11 cellular contexts compared by ENCODE assay signal in genomic region chr11:65414776-65415498, GRCh38. TPM values are rescaled to one million over a fixed set of nuclear protein-coding genes. Genes with fewer than 3 reads are reported as not detected.
A peak's percentile ranks its signal among the peaks of the same experiment; 100 is the strongest.
DNase-seq lines count a peak whose midpoint lies in the region; ATAC-seq, FAIRE-seq and TF ChIP-seq lines count a peak whose summit lies in the region.
"Had no signal": no experiment of that assay in that cellular context is flagged by ENCODE, and none has a peak within 500 bp of the region (broad histone marks: within the 10 kb centered on the region; RNA-seq: fewer than 3 reads in every experiment).

No MANE protein-coding gene starts in this region.

- H4K20me1 ChIP-seq in astrocyte (ENCODE audit: insufficient read depth, low read length), result no peaks in the 10 kb centered on the region

- CTCF ChIA-PET in WTC11 (lab: Charles Lee), result interaction anchor here (0.6 to 12.8 kb wide), 26 partner anchors 10 to 396 kb away, joined by 3 to 224 read pairs (median 6); no protein-coding TSS in a partner anchor

- DNase-seq in activated CD8-positive, alpha-beta memory T cell treated with anti-CD3 and anti-CD28 coated beads, Interleukin-2, amount 50 U/mL, for 48 hours, result peak; percentile 47
- DNase-seq in activated CD8-positive, alpha-beta memory T cell treated with anti-CD3 and anti-CD28 coated beads, Interleukin-2, amount 50 U/mL, for 4 hours, result no peak
- no peak for DNase-seq in astrocyte (ENCODE audit: low read depth)
- peak; percentile 71 for DNase-seq in kidney
- DNase-seq in tibial artery, result peak; percentile 19 to 62
- DNase-seq in activated T-helper 2 cell treated with anti-CD3 and anti-CD28 coated beads, Interferon-gamma antibody, Interleukin-2, Interleukin-4, amounts not matched to agents 10 μg/mL and 5 μg/mL and 100 μg/mL, durations not matched to agents 14 hours and 24 hours and 36 hours (ENCODE audit: low spot score), result no peak
- DNase-seq in WTC11 (ENCODE audit: low spot score), result no peak
- DNase-seq: activated CD4-positive, alpha-beta T cell treated with anti-CD3 and anti-CD28 coated beads, Interleukin-2, amount 50 U/mL, for 48 hours had no signal

- FAIRE-seq in astrocyte (lab: Jason Lieb, UNC), result no peak
- FAIRE-seq in kidney (lab: Jason Lieb, UNC), result no peak

- H3K4me3 ChIP-seq in astrocyte (ENCODE audit: insufficient read depth, low read depth, low read length), result no peak overlapping the region
- H3K4me3 ChIP-seq in kidney (ENCODE audit: low read length in 2 of 2), result no peak overlapping the region
- no peak overlapping the region for H3K4me3 ChIP-seq in tibial artery
- H3K4me3 ChIP-seq: body of pancreas had no signal

- H3K4me2 ChIP-seq in astrocyte (ENCODE audit: low read length), result no peak overlapping the region

- H3K36me3 ChIP-seq in astrocyte (ENCODE audit: insufficient read depth, low read length) (peaks cover 4% of the 10 kb centered on the region), kidney (ENCODE audit: control insufficient read depth in 1 of 2, insufficient read depth in 2 of 2, low read length in 2 of 2) (peaks cover 0 to 4% of the 10 kb centered on the region in 2 donors), tibial artery (peaks cover 10 to 31% (median 26%) of the 10 kb centered on the region in 3 donors)

- peak overlapping the region; percentile 41 for H3K27ac Mint-ChIP-seq in astrocyte (ENCODE audit: unreplicated experiment)
- H3K27ac Mint-ChIP-seq in activated T-helper 2 cell treated with anti-CD3 and anti-CD28 coated beads, Interferon-gamma antibody, Interleukin-2, Interleukin-4, amounts not matched to agents 10 μg/mL and 5 μg/mL and 100 μg/mL, durations not matched to agents 14 hours and 24 hours and 36 hours, result no peak overlapping the region
- H3K27ac Mint-ChIP-seq in WTC11, result no peak overlapping the region

- H3K4me1 ChIP-seq in astrocyte (ENCODE audit: insufficient read depth, low read length) (peaks cover 42% of the 10 kb centered on the region), kidney (ENCODE audit: control insufficient read depth in 1 of 2, insufficient read depth in 1 of 2, low read depth in 1 of 2, low read length in 2 of 2) (peaks cover 31 to 39% of the 10 kb centered on the region in 2 donors), tibial artery (peaks cover 0 to 42% (median 37%) of the 10 kb centered on the region in 4 donors)

- H2AFZ ChIP-seq in astrocyte (ENCODE audit: low read depth, low read length), result no peak overlapping the region
- H2AFZ ChIP-seq: parathyroid adenoma had no signal

- H3K79me2 ChIP-seq in astrocyte (ENCODE audit: insufficient read depth, low read length), result peaks cover 43% of the 10 kb centered on the region

- H3K27ac ChIP-seq in astrocyte (ENCODE audit: low read depth, low read length) (no peak overlapping the region), kidney (ENCODE audit: low read depth in 2 of 2, low read length in 2 of 2) (no peak overlapping the region), tibial artery (no peak overlapping the region)
- H3K27ac ChIP-seq: body of pancreas, parathyroid adenoma had no signal

- ATAC-seq in HG02588 (IDR thresholded peaks at IDR 0.05; ENCODE audit: unreplicated experiment), result no peak
- ATAC-seq in WTC11, result no peak
- ATAC-seq: body of pancreas had no signal

- peak overlapping the region; percentile 21 for H3K4me3 Mint-ChIP-seq in astrocyte (ENCODE audit: unreplicated experiment)
- no peak overlapping the region for H3K4me3 Mint-ChIP-seq in activated T-helper 2 cell treated with anti-CD3 and anti-CD28 coated beads, Interferon-gamma antibody, Interleukin-2, Interleukin-4, amounts not matched to agents 10 μg/mL and 5 μg/mL and 100 μg/mL, durations not matched to agents 14 hours and 24 hours and 36 hours (ENCODE audit: low read depth)
- no peak overlapping the region for H3K4me3 Mint-ChIP-seq in WTC11

- peaks cover 40% of the 10 kb centered on the region for H3K4me1 Mint-ChIP-seq in astrocyte (ENCODE audit: low read depth, unreplicated experiment)
- H3K4me1 Mint-ChIP-seq in activated T-helper 2 cell treated with anti-CD3 and anti-CD28 coated beads, Interferon-gamma antibody, Interleukin-2, Interleukin-4, amounts not matched to agents 10 μg/mL and 5 μg/mL and 100 μg/mL, durations not matched to agents 14 hours and 24 hours and 36 hours (ENCODE audit: low read depth), result peaks cover 31% of the 10 kb centered on the region
- H3K4me1 Mint-ChIP-seq in WTC11, result peaks cover 43% of the 10 kb centered on the region

- no peak overlapping the region for H3K9ac ChIP-seq in astrocyte (ENCODE audit: low read length)
- H3K9ac ChIP-seq in kidney (ENCODE audit: low read length in 2 of 2), result no peak overlapping the region
- H3K9ac ChIP-seq: parathyroid adenoma had no signal

- no peaks in the 10 kb centered on the region for H3K36me3 Mint-ChIP-seq in astrocyte (ENCODE audit: low read depth, unreplicated experiment)
- H3K36me3 Mint-ChIP-seq in activated T-helper 2 cell treated with anti-CD3 and anti-CD28 coated beads, Interferon-gamma antibody, Interleukin-2, Interleukin-4, amounts not matched to agents 10 μg/mL and 5 μg/mL and 100 μg/mL, durations not matched to agents 14 hours and 24 hours and 36 hours (ENCODE audit: low read depth), result peaks cover 12% of the 10 kb centered on the region
- peaks cover 2% of the 10 kb centered on the region; the same call in 1 of the 2 replicates for H3K36me3 Mint-ChIP-seq in WTC11

- no peak for TF ChIP-seq CTCF in astrocyte (IDR thresholded peaks at IDR 0.05; ENCODE audit: insufficient read depth, low read depth, low read length)
- no peak for TF ChIP-seq CTCF in kidney (IDR thresholded peaks at IDR 0.05; ENCODE audit: borderline replicate concordance, extremely low read depth, insufficient read depth)
- TF ChIP-seq CTCF in tibial artery (IDR thresholded peaks at IDR 0.05), result no peak
- TF ChIP-seq CTCF in WTC11 (IDR thresholded peaks at IDR 0.05), result no peak

- no peaks in the 10 kb centered on the region for H3K27me3 Mint-ChIP-seq in astrocyte (ENCODE audit: low read depth, unreplicated experiment)
- H3K27me3 Mint-ChIP-seq in activated T-helper 2 cell treated with anti-CD3 and anti-CD28 coated beads, Interferon-gamma antibody, Interleukin-2, Interleukin-4, amounts not matched to agents 10 μg/mL and 5 μg/mL and 100 μg/mL, durations not matched to agents 14 hours and 24 hours and 36 hours (ENCODE audit: low read depth), result no peaks in the 10 kb centered on the region
- H3K27me3 Mint-ChIP-seq in WTC11 (ENCODE audit: low read depth), result 0 out of 2 replicates have a peak, but pooled peaks cover 2% of the 10 kb centered on the region

- no peaks in the 10 kb centered on the region for H3K9me3 ChIP-seq in astrocyte (ENCODE audit: insufficient read depth, low read depth, low read length)
- H3K9me3 ChIP-seq in kidney (ENCODE audit: control insufficient read depth in 1 of 2, low read length in 2 of 2), result no peaks in the 10 kb centered on the region
- H3K9me3 ChIP-seq in tibial artery, result no peaks in the 10 kb centered on the region
- H3K9me3 ChIP-seq: body of pancreas had no signal

- intact Hi-C loops in kidney (cut with DNase I) (loop anchor here (5.0 kb wide), 1 partner anchor 92 kb away; no protein-coding TSS in a partner anchor), tibial artery (cut with DNase I; ENCODE audit: low total_unique reads) (no loop called here)
- intact Hi-C loops in activated T-helper 2 cell treated with anti-CD3 and anti-CD28 coated beads, Interferon-gamma antibody, Interleukin-2, Interleukin-4, amounts not matched to agents 10 μg/mL and 5 μg/mL and 100 μg/mL, durations not matched to agents 14 hours and 24 hours and 36 hours (cut with micrococcal nuclease), result no loop called here

- H3K27me3 ChIP-seq in astrocyte (ENCODE audit: insufficient read depth, low read length) (no peaks in the 10 kb centered on the region), tibial artery (no peaks in the 10 kb centered on the region)
- H3K27me3 ChIP-seq: body of pancreas had no signal

- H3K9me3 Mint-ChIP-seq in astrocyte (ENCODE audit: unreplicated experiment) (no peaks in the 10 kb centered on the region), WTC11 (no peaks in the 10 kb centered on the region)
- no peaks in the 10 kb centered on the region for H3K9me3 Mint-ChIP-seq in activated T-helper 2 cell treated with anti-CD3 and anti-CD28 coated beads, Interferon-gamma antibody, Interleukin-2, Interleukin-4, amounts not matched to agents 10 μg/mL and 5 μg/mL and 100 μg/mL, durations not matched to agents 14 hours and 24 hours and 36 hours

- POLR2A ChIA-PET in WTC11 (lab: Charles Lee), result interaction anchor here (2.3 to 10.9 kb wide), 3 partner anchors 63 to 93 kb away, joined by 10 to 135 read pairs (median 37); no protein-coding TSS in a partner anchor

TF ChIP-seq in WTC11, 78 proteins besides CTCF, POLR2A, EP300 and RAD21 (continues in another document):
- TF ChIP-seq MYBL2 (CRISPR knock-in tag; IDR thresholded peaks at IDR 0.05), result no peak

RNA-seq across cellular contexts. Expression of gene NEAT1, which starts 7.7 kb away (rescaled TPM):
- 202 and 317 TPM in 2 replicates for total RNA-seq in astrocyte
- 1,006 TPM for total RNA-seq in kidney
- polyA plus RNA-seq in kidney (ENCODE audit: insufficient read depth, low read depth, low replicate concordance), result 595 TPM
- total RNA-seq in activated T-helper 2 cell treated with anti-CD3 and anti-CD28 coated beads, Interferon-gamma antibody, Interleukin-2, Interleukin-4, amounts not matched to agents 10 μg/mL and 5 μg/mL and 100 μg/mL, durations not matched to agents 14 hours and 24 hours and 36 hours, result 422 and 430 TPM in 2 replicates
- 28.7 to 38.1 TPM (median 31.7 TPM) in 3 replicates for total RNA-seq in WTC11 (2021)

RNA-seq across cellular contexts. Expression of gene FRMD8, which starts 28.5 kb away (rescaled TPM):
- total RNA-seq in astrocyte (61.2 and 76.3 TPM in 2 replicates), kidney (41.3 TPM), WTC11 (2021) (21.5 to 23.7 TPM (median 22.9 TPM) in 3 replicates)
- 9.4 TPM for polyA plus RNA-seq in kidney (ENCODE audit: insufficient read depth, low read depth, low replicate concordance)
- total RNA-seq in activated T-helper 2 cell treated with anti-CD3 and anti-CD28 coated beads, Interferon-gamma antibody, Interleukin-2, Interleukin-4, amounts not matched to agents 10 μg/mL and 5 μg/mL and 100 μg/mL, durations not matched to agents 14 hours and 24 hours and 36 hours, result 39.7 and 39.8 TPM in 2 replicates

RNA-seq across cellular contexts. Expression of gene SLC25A45, which starts 32.5 kb away (rescaled TPM):
- total RNA-seq in astrocyte, result 1.9 and 2.6 TPM in 2 replicates
- 14.7 TPM for total RNA-seq in kidney
- polyA plus RNA-seq in kidney (ENCODE audit: insufficient read depth, low read depth, low replicate concordance), result 4.1 TPM
- total RNA-seq in activated T-helper 2 cell treated with anti-CD3 and anti-CD28 coated beads, Interferon-gamma antibody, Interleukin-2, Interleukin-4, amounts not matched to agents 10 μg/mL and 5 μg/mL and 100 μg/mL, durations not matched to agents 14 hours and 24 hours and 36 hours, result 14.6 and 16.3 TPM in 2 replicates
- 1.5 to 2.5 TPM (median 1.7 TPM) in 3 replicates for total RNA-seq in WTC11 (2021)

Comparison
In these comparisons a context has a peak if more than half of its experiments do, and no peak if none do; other contexts are left out.
1. DNase-seq: peak in activated CD8-positive, alpha-beta memory T cell treated with anti-CD3 and anti-CD28 coated beads, Interleukin-2, amount 50 U/mL, for 48 hours (single experiment), kidney (single experiment) and tibial artery (2 of 2); none in activated CD8-positive, alpha-beta memory T cell treated with anti-CD3 and anti-CD28 coated beads, Interleukin-2, amount 50 U/mL, for 4 hours (single experiment), astrocyte (single experiment), activated T-helper 2 cell treated with anti-CD3 and anti-CD28 coated beads, Interferon-gamma antibody, Interleukin-2, Interleukin-4, amounts not matched to agents 10 μg/mL and 5 μg/mL and 100 μg/mL, durations not matched to agents 14 hours and 24 hours and 36 hours (single experiment) and WTC11 (single experiment).